In genomic region chr2:43885233-43885632, GRCh38 we compare ENCODE assay signal across 24 cellular contexts. TPM values are rescaled to one million over a fixed set of nuclear protein-coding genes. Genes with fewer than 3 reads are reported as not detected.
"Had no signal": no experiment of that assay in that cellular context is flagged by ENCODE, and none has a peak within 500 bp of the region (broad histone marks: within the 10 kb centered on the region; RNA-seq: fewer than 3 reads in every experiment).

No MANE protein-coding gene starts in this region.

- H3K9ac ChIP-seq: parathyroid adenoma had no signal

- H3K4me3 Mint-ChIP-seq: activated CD4-positive, alpha-beta T cell treated with anti-CD3 and anti-CD28 coated beads for 36 hours; activated CD8-positive, alpha-beta memory T cell treated with anti-CD3 and anti-CD28 coated beads, Interleukin-2, amount 10 ng/mL, durations not matched to agents 7 days and 5 days; activated naive CD4-positive, alpha-beta T cell treated with anti-CD3 and anti-CD28 coated beads for 36 hours; immature natural killer cell; memory B cell; stimulated activated memory B cell treated with anti-CD40 and anti-IgM and Interleukin-4, amounts not matched to agents 10 μg/mL and 1 μg/mL and 100 μg/mL, for 72 hours had no signal

- H3K27ac Mint-ChIP-seq: activated CD4-positive, alpha-beta T cell treated with anti-CD3 and anti-CD28 coated beads for 36 hours; activated CD8-positive, alpha-beta memory T cell treated with anti-CD3 and anti-CD28 coated beads, Interleukin-2, amount 10 ng/mL, durations not matched to agents 7 days and 5 days; activated naive CD4-positive, alpha-beta T cell treated with anti-CD3 and anti-CD28 coated beads for 36 hours; memory B cell; stimulated activated memory B cell treated with anti-CD40 and anti-IgM and Interleukin-4, amounts not matched to agents 10 μg/mL and 1 μg/mL and 100 μg/mL, for 72 hours had no signal

- DNase-seq: activated CD4-positive, alpha-beta T cell treated with anti-CD3 and anti-CD28 coated beads for 36 hours; activated CD4-positive, alpha-beta T cell treated with anti-CD3 and anti-CD28 coated beads, Interleukin-2, amount 50 U/mL, for 48 hours; activated CD8-positive, alpha-beta memory T cell treated with anti-CD3 and anti-CD28 coated beads, Interleukin-2, amount 10 ng/mL, durations not matched to agents 7 days and 5 days; activated naive CD4-positive, alpha-beta T cell treated with anti-CD3 and anti-CD28 coated beads for 36 hours; activated T-cell treated with anti-CD3 and anti-CD28 coated beads, Interleukin-2, amount 50 U/mL, for 1 hour; cerebellar nuclear complex; cortex of kidney; gastrocnemius medialis; heart left ventricle; immature natural killer cell; sigmoid colon; stimulated activated CD4-positive, alpha-beta T cell treated with anti-CD3 and anti-CD28 coated beads, Interleukin-4, amount 100 ng/mL, for 24 hours; T-helper 2 cell; WERI-Rb-1 had no signal

- H3K4me1 Mint-ChIP-seq: activated CD8-positive, alpha-beta memory T cell treated with anti-CD3 and anti-CD28 coated beads, Interleukin-2, amount 10 ng/mL, durations not matched to agents 7 days and 5 days; immature natural killer cell; memory B cell; stimulated activated memory B cell treated with anti-CD40 and anti-IgM and Interleukin-4, amounts not matched to agents 10 μg/mL and 1 μg/mL and 100 μg/mL, for 72 hours had no signal

- H3K27me3 Mint-ChIP-seq: activated CD4-positive, alpha-beta T cell treated with anti-CD3 and anti-CD28 coated beads for 36 hours; activated CD8-positive, alpha-beta memory T cell treated with anti-CD3 and anti-CD28 coated beads, Interleukin-2, amount 10 ng/mL, durations not matched to agents 7 days and 5 days; memory B cell; stimulated activated memory B cell treated with anti-CD40 and anti-IgM and Interleukin-4, amounts not matched to agents 10 μg/mL and 1 μg/mL and 100 μg/mL, for 72 hours had no signal

- H3K27me3 ChIP-seq: adrenal gland, gastrocnemius medialis, heart left ventricle, sigmoid colon had no signal

- FAIRE-seq: astrocyte, bronchial epithelial cell had no signal

- H3K27ac ChIP-seq: adrenal gland, gastrocnemius medialis, heart left ventricle, parathyroid adenoma, sigmoid colon, thoracic aorta, WERI-Rb-1 had no signal

- H3K9me3 ChIP-seq: adrenal gland, gastrocnemius medialis, heart left ventricle, sigmoid colon, thoracic aorta had no signal

- ATAC-seq: activated CD4-positive, alpha-beta T cell treated with anti-CD3 and anti-CD28 coated beads for 36 hours; activated CD8-positive, alpha-beta memory T cell treated with anti-CD3 and anti-CD28 coated beads, Interleukin-2, amount 10 ng/mL, durations not matched to agents 7 days and 5 days; gastrocnemius medialis; heart left ventricle; stimulated activated memory B cell treated with anti-CD40 and anti-IgM and Interleukin-4, amounts not matched to agents 10 μg/mL and 1 μg/mL and 100 μg/mL, for 72 hours had no signal

- H2AFZ ChIP-seq: parathyroid adenoma had no signal

- H3K4me3 ChIP-seq: adrenal gland, gastrocnemius medialis, heart left ventricle, sigmoid colon, thoracic aorta had no signal

- H3K9me3 Mint-ChIP-seq: activated naive CD4-positive, alpha-beta T cell treated with anti-CD3 and anti-CD28 coated beads for 36 hours; immature natural killer cell; memory B cell; stimulated activated memory B cell treated with anti-CD40 and anti-IgM and Interleukin-4, amounts not matched to agents 10 μg/mL and 1 μg/mL and 100 μg/mL, for 72 hours had no signal

- H3K79me2 ChIP-seq: parathyroid adenoma had no signal

- H3K4me1 ChIP-seq: adrenal gland, gastrocnemius medialis, heart left ventricle, sigmoid colon had no signal

RNA-seq across cellular contexts. Expression of gene ABCG8, which starts 46.5 kb away (rescaled TPM):
- total RNA-seq: activated CD4-positive, alpha-beta T cell treated with anti-CD3 and anti-CD28 coated beads for 36 hours; activated CD8-positive, alpha-beta memory T cell treated with anti-CD3 and anti-CD28 coated beads, Interleukin-2, amount 10 ng/mL, durations not matched to agents 7 days and 5 days; activated naive CD4-positive, alpha-beta T cell treated with anti-CD3 and anti-CD28 coated beads for 36 hours; astrocyte; bronchial epithelial cell; mononuclear cell; sigmoid colon; thoracic aorta; ureter had no signal
- polyA plus RNA-seq: esophagus, heart left ventricle, immature natural killer cell had no signal

RNA-seq across cellular contexts. Expression of gene ABCG5, which starts 46.6 kb away (rescaled TPM):
- total RNA-seq: activated CD4-positive, alpha-beta T cell treated with anti-CD3 and anti-CD28 coated beads for 36 hours; activated CD8-positive, alpha-beta memory T cell treated with anti-CD3 and anti-CD28 coated beads, Interleukin-2, amount 10 ng/mL, durations not matched to agents 7 days and 5 days; activated naive CD4-positive, alpha-beta T cell treated with anti-CD3 and anti-CD28 coated beads for 36 hours; astrocyte; bronchial epithelial cell; gastrocnemius medialis; heart left ventricle; mononuclear cell; sigmoid colon; thoracic aorta; ureter had no signal
- polyA plus RNA-seq: heart left ventricle, immature natural killer cell had no signal
